8 cellular contexts compared by ENCODE assay signal in the genomic region with DNA sequence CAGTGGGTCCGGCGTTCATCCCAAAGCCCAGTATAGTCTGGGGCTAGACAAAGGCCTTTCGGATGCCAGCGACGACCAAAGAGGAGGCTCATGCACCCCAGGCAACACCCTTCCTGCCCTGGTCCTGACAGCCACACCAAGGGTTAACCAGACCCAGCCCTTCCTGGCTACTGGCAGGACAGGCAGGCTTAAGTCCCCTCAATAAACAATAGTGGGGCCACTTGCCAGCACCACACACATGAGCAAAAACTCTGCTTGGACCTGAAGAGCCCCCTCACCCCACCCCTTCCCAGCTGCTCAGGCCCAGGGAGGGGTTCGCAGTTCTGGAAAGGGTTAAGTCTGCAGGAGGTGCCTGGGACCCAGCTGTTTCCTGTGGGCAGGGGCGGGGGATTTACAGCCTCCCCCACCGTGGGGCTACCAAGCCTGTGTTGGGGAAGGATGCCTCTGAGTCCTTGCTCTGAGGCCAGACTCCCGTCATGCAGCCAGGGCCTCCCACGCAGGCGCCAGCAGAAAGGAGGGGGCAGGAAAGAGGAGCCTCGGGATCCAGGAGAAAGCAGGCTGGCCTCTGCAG. TPM values are rescaled to one million over a fixed set of nuclear protein-coding genes. Genes with fewer than 3 reads are reported as not detected.
DNase-seq lines count a peak whose midpoint lies in the region; ATAC-seq and TF ChIP-seq lines count a peak whose summit lies in the region.

No MANE protein-coding gene starts in this region.

- H3K4ac ChIP-seq in H9 (ENCODE audit: low read depth, low read length): no peak overlapping the region

- ATAC-seq in activated B cell treated with CpG ODN at 0.5 μM for 24 hours (ENCODE audit: low read depth) (peak; percentile 10), HG03095 (IDR thresholded peaks at IDR 0.05; ENCODE audit: unreplicated experiment) (no peak), GM21717 (IDR thresholded peaks at IDR 0.05; ENCODE audit: unreplicated experiment) (no peak)

- no peak overlapping the region for H3K4me2 ChIP-seq in H9 (ENCODE audit: insufficient read depth, insufficient read length, low read length)

- no peaks in the 10 kb centered on the region for H3K23me2 ChIP-seq in H9 (ENCODE audit: insufficient read length, low read depth, low read length, poor library complexity, severe bottlenecking)

- no peaks in the 10 kb centered on the region for H3K79me2 ChIP-seq in H9 (ENCODE audit: insufficient read depth, low read length)

- H4K8ac ChIP-seq in H9 (replicated peaks; ENCODE audit: insufficient read length, low read depth, low read length): no peak overlapping the region

- H2BK20ac ChIP-seq in H9 (ENCODE audit: low read depth, low read length, poor library complexity, severe bottlenecking): no peak overlapping the region

- H3K27ac ChIP-seq in H9 (ENCODE audit: insufficient read length, low read depth, low read length): no peak overlapping the region
- peak overlapping the region; percentile 49 to 53 for H3K27ac ChIP-seq in right atrium auricular region
- peak overlapping the region in 14 of 21 experiments; percentile 3 to 65 (median 40) for H3K27ac ChIP-seq in skin epidermis

- H3T11ph ChIP-seq in H9 (ENCODE audit: low read length): no peak overlapping the region

- H3K18ac ChIP-seq in H9 (ENCODE audit: insufficient read length, low read depth, low read length): no peak overlapping the region

- POLR2A ChIA-PET in activated B cell treated with CpG ODN at 0.5 μM for 24 hours (lab: Charles Lee): no interaction called here

- H2BK12ac ChIP-seq in H9 (ENCODE audit: insufficient read length, low read depth, low read length): no peak overlapping the region

- no peak overlapping the region for H3K9ac ChIP-seq in H9 (ENCODE audit: extremely low read depth, insufficient read length, low read length)

- no peaks in the 10 kb centered on the region for H3K79me1 ChIP-seq in H9 (ENCODE audit: insufficient read depth, low read depth, low read length, poor library complexity, severe bottlenecking)

- no peak overlapping the region for H3K4me3 ChIP-seq in right atrium auricular region
- no peak overlapping the region for H3K4me3 ChIP-seq in skin epidermis

- H3K4me1 ChIP-seq in H9 (ENCODE audit: insufficient read depth, low read length) (peaks cover 4% of the 10 kb centered on the region; the same call in 1 of the 2 replicates), right atrium auricular region (peaks cover 0 to 42% of the 10 kb centered on the region in 2 donors)

- H3K27me3 Mint-ChIP-seq in H9 (ENCODE audit: low read depth) (peaks cover 3% of the 10 kb centered on the region; the same call in 1 of the 2 replicates), activated B cell treated with CpG ODN at 0.5 μM for 24 hours (peaks cover 10% of the 10 kb centered on the region)

- no CpG with 5 or more reads among the region's 12 CpGs for WGBS in H9 (ENCODE audit: extremely low coverage, insufficient read length, low lambda C conversion rate)

- no peak overlapping the region for H3K56ac ChIP-seq in H9 (ENCODE audit: insufficient read length, low read depth, low read length)

- H3K27me3 ChIP-seq in H9 (ENCODE audit: insufficient read depth, low read length): no peaks in the 10 kb centered on the region
- no peaks in the 10 kb centered on the region for H3K27me3 ChIP-seq in right atrium auricular region

- H4K91ac ChIP-seq in H9 (ENCODE audit: insufficient read length, low read depth, low read length): no peak overlapping the region

- H4K20me1 ChIP-seq in H9 (ENCODE audit: control insufficient read depth, insufficient read depth, insufficient read length): no peaks in the 10 kb centered on the region

- CTCF ChIA-PET in activated B cell treated with CpG ODN at 0.5 μM for 24 hours (lab: Charles Lee): interaction anchor here (1.0 kb wide), 1 partner anchor 31 kb away, joined by 3 read pairs; no protein-coding TSS in a partner anchor

- peaks cover 0 to 2% of the 10 kb centered on the region in 2 experiments; a peak in 1 of 5 replicates for H3K9me3 Mint-ChIP-seq in H9
- H3K9me3 Mint-ChIP-seq in activated B cell treated with CpG ODN at 0.5 μM for 24 hours: no peaks in the 10 kb centered on the region

- H3K27ac Mint-ChIP-seq in H9 (no peak overlapping the region), activated B cell treated with CpG ODN at 0.5 μM for 24 hours (no peak overlapping the region)

- DNase-seq in H9 (peak; percentile 41), activated B cell treated with CpG ODN at 0.5 μM for 24 hours (no peak), right atrium auricular region (ENCODE audit: low spot score) (peak; percentile 76), GM19238 (ENCODE audit: insufficient read length, low spot score) (no peak), NCI-H1694 treated with DMSO at 0.1 percent for 48 hours (lab: John Stamatoyannopoulos, UW) (no peak)

- H2BK5ac ChIP-seq in H9 (ENCODE audit: insufficient read length, low read length): no peak overlapping the region

- TF ChIP-seq CTCF in H9 (conservative IDR thresholded peaks at IDR 0.05) (no peak), activated B cell treated with CpG ODN at 0.5 μM for 24 hours (IDR thresholded peaks at IDR 0.05) (no peak), right atrium auricular region (IDR thresholded peaks at IDR 0.05) (no peak)

- no peak overlapping the region for H2AFZ ChIP-seq in H9 (ENCODE audit: low read length)

- H2AK5ac ChIP-seq in H9 (ENCODE audit: insufficient read length, low read length): no peak overlapping the region

- no peak overlapping the region for H2BK120ac ChIP-seq in H9 (ENCODE audit: low read depth, low read length, poor library complexity, severe bottlenecking)

- no peaks in the 10 kb centered on the region for H3K36me3 ChIP-seq in right atrium auricular region

- H3K36me3 Mint-ChIP-seq in H9 (ENCODE audit: insufficient read depth in 1 of 3, low read depth in 3 of 3) (no peaks in the 10 kb centered on the region), activated B cell treated with CpG ODN at 0.5 μM for 24 hours (ENCODE audit: low read depth) (no peaks in the 10 kb centered on the region)

- H3K9me3 ChIP-seq in H9 (ENCODE audit: control insufficient read depth, low read depth, low read length): no peaks in the 10 kb centered on the region
- H3K9me3 ChIP-seq in right atrium auricular region: no peaks in the 10 kb centered on the region

- no peak overlapping the region for H3K23ac ChIP-seq in H9 (ENCODE audit: insufficient read length, low read depth, low read length)

- H3K4me3 Mint-ChIP-seq in H9 (no peak overlapping the region), activated B cell treated with CpG ODN at 0.5 μM for 24 hours (no peak overlapping the region)

- H3K14ac ChIP-seq in H9 (ENCODE audit: insufficient read depth, low read length): peak overlapping the region; percentile 34; the same call in 1 of the 2 replicates

- no peak overlapping the region for H4K5ac ChIP-seq in H9 (ENCODE audit: insufficient read length, low read depth, low read length)

- intact Hi-C loops in activated B cell treated with CpG ODN at 0.5 μM for 24 hours (cut with micrococcal nuclease): no loop called here

- no peak overlapping the region; the same call in 1 of the 2 replicates for H2BK15ac ChIP-seq in H9 (ENCODE audit: low read depth, low read length)

- H3K4me1 Mint-ChIP-seq in H9 (peaks cover 33 to 36% of the 10 kb centered on the region in 2 experiments), activated B cell treated with CpG ODN at 0.5 μM for 24 hours (peaks cover 9% of the 10 kb centered on the region)

RNA-seq across cellular contexts. Expression of gene PHLDA3, which starts 18.2 kb away (rescaled TPM):
- 53.9 and 55.0 TPM in 2 replicates for total RNA-seq in H9 (2021)
- 0.18 TPM in 1 of 2 replicates, not detected in the other for total RNA-seq in activated B cell treated with CpG ODN at 0.5 μM for 24 hours
- total RNA-seq in right atrium auricular region: 10 to 100 TPM; 29.5 to 31.9 TPM

RNA-seq across cellular contexts. Expression of gene TNNI1, which starts 29.3 kb away (rescaled TPM):
- total RNA-seq in H9 (2021) (0.29 TPM in 1 of 2 replicates, not detected in the other), activated B cell treated with CpG ODN at 0.5 μM for 24 hours (not detected in 2 replicates), right atrium auricular region (100 to 1,000 TPM in 1 of 2 donors, 10 to 100 TPM in 1; 17.5 to 177 TPM)

RNA-seq across cellular contexts. Expression of gene LAD1, which starts 51.7 kb away (rescaled TPM):
- total RNA-seq in H9 (2021) (29.0 and 30.1 TPM in 2 replicates), activated B cell treated with CpG ODN at 0.5 μM for 24 hours (0.10 TPM in 1 of 2 replicates, not detected in the other), right atrium auricular region (1 to 10 TPM; 1.4 to 8.8 TPM)

RNA-seq across cellular contexts. Expression of gene CSRP1, which starts 56.1 kb away (rescaled TPM):
- total RNA-seq in H9 (2021) (0.44 TPM in 2 replicates), activated B cell treated with CpG ODN at 0.5 μM for 24 hours (29.0 and 29.5 TPM in 2 replicates), right atrium auricular region (100 to 1,000 TPM; 138 to 719 TPM)

Comparison
In these comparisons a context has a peak if more than half of its experiments do, and no peak if none do; other contexts are left out.
1. DNase-seq: peak in H9 (single experiment) and right atrium auricular region (single experiment); none in activated B cell treated with CpG ODN at 0.5 μM for 24 hours (single experiment), GM19238 (single experiment) and NCI-H1694 treated with DMSO at 0.1 percent for 48 hours (single experiment).
2. RNA of gene PHLDA3, which starts 18.2 kb away (total RNA-seq): 53.9 to 55.0 TPM in H9 and 29.5 to 31.9 TPM in right atrium auricular region; 0.18 TPM in activated B cell treated with CpG ODN at 0.5 μM for 24 hours; every median in the first group is over 10 times any median in the second.
3. RNA of gene TNNI1, which starts 29.3 kb away (total RNA-seq): 17.5 to 177 TPM in right atrium auricular region; 0.29 TPM in H9 and not detected in activated B cell treated with CpG ODN at 0.5 μM for 24 hours; every median in the first group is over 10 times any median in the second.